Comparison of ENCODE assay signal across 8 cellular contexts in the genomic region with DNA sequence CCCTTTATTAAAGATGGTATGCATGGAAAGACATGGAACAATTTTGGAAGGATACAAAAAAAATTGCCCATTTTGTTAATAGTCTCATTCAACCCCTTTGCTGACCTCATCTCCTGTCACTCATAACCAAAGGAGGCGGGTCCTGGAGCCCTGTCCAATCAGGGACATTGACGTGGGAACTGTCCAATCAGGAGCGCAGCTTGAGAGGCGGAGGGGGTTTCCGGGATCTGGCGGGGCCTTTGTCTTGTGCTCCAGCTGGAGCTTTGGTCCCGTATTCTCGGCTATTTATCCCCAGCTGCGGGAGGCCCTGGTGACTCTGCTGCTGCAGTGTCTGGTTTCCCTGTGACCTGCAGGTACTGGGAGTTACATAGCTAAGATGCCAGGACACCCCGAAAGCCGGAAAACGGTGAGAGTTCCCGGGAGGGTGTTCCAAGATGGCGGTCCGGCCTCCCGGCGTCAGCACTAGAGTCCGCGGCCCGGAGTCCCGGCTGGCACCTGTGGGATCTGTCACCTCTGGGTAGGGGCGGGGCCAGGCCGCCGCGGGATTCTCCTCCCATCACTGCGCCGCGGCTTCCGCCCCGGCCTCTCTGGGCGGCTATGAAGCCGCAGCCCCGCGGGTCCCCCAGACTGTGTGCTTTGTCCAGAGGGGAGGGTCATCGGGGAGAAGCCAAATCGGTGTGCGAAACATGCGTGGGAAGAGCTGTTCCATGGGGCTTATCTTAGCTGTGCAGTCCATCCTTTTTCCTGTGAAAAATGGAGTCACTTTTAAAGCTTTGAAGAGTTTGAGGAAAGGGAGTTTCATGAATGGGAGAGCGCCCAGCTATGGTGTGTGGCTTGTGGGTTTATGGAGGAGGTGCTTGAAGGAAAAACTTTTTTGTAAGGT. TPM values are rescaled to one million over a fixed set of nuclear protein-coding genes. Genes with fewer than 3 reads are reported as not detected.
A peak's percentile ranks its signal among the peaks of the same experiment; 100 is the strongest.
DNase-seq lines count a peak whose midpoint lies in the region; ATAC-seq and TF ChIP-seq lines count a peak whose summit lies in the region.

Gene ZNF678 (plus strand): TSS at position 238 of the 883 bp plus-strand sequence. CDS start 87,436 bp downstream, outside the sequence.

- H3K36me3 ChIP-seq in mammary epithelial cell (ENCODE audit: insufficient read depth, low read length) (no peaks in the 10 kb centered on the region), iPS-20b (ENCODE audit: insufficient read depth, low read depth, low read length) (peaks cover 6% of the 10 kb centered on the region), skeletal muscle tissue (ENCODE audit: control insufficient read depth in 3 of 3, insufficient read depth in 3 of 3, low read length in 3 of 3) (no peaks in the 10 kb centered on the region)

- peak within 1 kb of the TSS; percentile 96 for H2AFZ ChIP-seq in mammary epithelial cell (ENCODE audit: low read depth, low read length)

- H3K9ac ChIP-seq in mammary epithelial cell (ENCODE audit: insufficient read depth, low read length) (peak within 1 kb of the TSS; percentile 86), iPS-20b (ENCODE audit: low read depth, low read length) (peak within 1 kb of the TSS; percentile 93), skeletal muscle tissue (ENCODE audit: low read depth in 1 of 3, low read length in 3 of 3) (peak within 1 kb of the TSS; percentile 85 to 88 (median 87))

- H3K27ac ChIP-seq in VCaP: peak within 1 kb of the TSS; percentile 68
- H3K27ac ChIP-seq in mammary epithelial cell (ENCODE audit: insufficient read depth, low read depth, low read length): peak within 1 kb of the TSS; percentile 90
- H3K27ac ChIP-seq in iPS-20b (ENCODE audit: low read length): peak within 1 kb of the TSS; percentile 74
- peak within 1 kb of the TSS; percentile 79 for H3K27ac ChIP-seq in skeletal muscle tissue (ENCODE audit: low read depth, low read length)

- BruUV-seq in mammary epithelial cell (replicated peaks; lab: Mats Ljungman, UMichigan): no TSS peak

- TF ChIP-seq CTCF in VCaP (conservative IDR thresholded peaks at IDR 0.05) (no peak), mammary epithelial cell (conservative IDR thresholded peaks at IDR 0.05 in 1 of 2, IDR thresholded peaks at IDR 0.05 in 1 of 2; ENCODE audit: extremely low read depth in 1 of 2, insufficient read depth in 1 of 2, low read depth in 1 of 2, low read length in 2 of 2) (no peak)

- H3K27me3 ChIP-seq in mammary epithelial cell (ENCODE audit: insufficient read depth, low read length): no peaks in the 10 kb centered on the region
- H3K27me3 ChIP-seq in iPS-20b (ENCODE audit: insufficient read depth, low read length): no peaks in the 10 kb centered on the region
- peaks cover 16 to 25% (median 22%) of the 10 kb centered on the region in 3 donors for H3K27me3 ChIP-seq in skeletal muscle tissue (ENCODE audit: control insufficient read depth in 3 of 3, insufficient read depth in 3 of 3, low read length in 3 of 3)

- H3K9me3 ChIP-seq in mammary epithelial cell (replicated peaks; ENCODE audit: insufficient read depth, low read length): peaks cover 4% of the 10 kb centered on the region
- H3K9me3 ChIP-seq in iPS-20b (ENCODE audit: insufficient read depth, low read depth, low read length): no peaks in the 10 kb centered on the region
- no peaks in the 10 kb centered on the region for H3K9me3 ChIP-seq in skeletal muscle tissue (ENCODE audit: control insufficient read depth in 3 of 3, low read length in 3 of 3)

- intact Hi-C loops in mammary epithelial cell (cut with micrococcal nuclease): loop anchor here (1.0 kb wide), 2 partner anchors 21 to 171 kb away; no protein-coding TSS in a partner anchor

- peaks cover 34% of the 10 kb centered on the region for H3K79me2 ChIP-seq in mammary epithelial cell (ENCODE audit: insufficient read depth, low read length)

- ATAC-seq in GM18873 (IDR thresholded peaks at IDR 0.05; ENCODE audit: low FRiP score, unreplicated experiment) (peak; percentile 96), HG03135 (IDR thresholded peaks at IDR 0.05; ENCODE audit: unreplicated experiment) (peak; percentile 96)

- H3K4me1 ChIP-seq in mammary epithelial cell (ENCODE audit: insufficient read depth, low read length): peaks cover 6% of the 10 kb centered on the region
- peaks cover 5% of the 10 kb centered on the region; the same call in 1 of the 2 replicates for H3K4me1 ChIP-seq in iPS-20b (ENCODE audit: insufficient read depth, low read length)
- peaks cover 8 to 12% (median 11%) of the 10 kb centered on the region in 3 donors for H3K4me1 ChIP-seq in skeletal muscle tissue (ENCODE audit: control insufficient read depth in 3 of 3, insufficient read depth in 3 of 3, low read length in 3 of 3)

- 0% methylated on average over 30 of the region's 39 CpGs for WGBS in mammary epithelial cell (ENCODE audit: low coverage, missing lambda C conversion rate)

- peak within 1 kb of the TSS; percentile 93 for H3K4me2 ChIP-seq in mammary epithelial cell (ENCODE audit: insufficient read depth, low read depth, low read length)

- dilution Hi-C loops in mammary epithelial cell (cut with HindIII; ENCODE audit: low sequenced_read_pairs): loop anchor here (5.0 kb wide), 1 partner anchor 79 kb away; no protein-coding TSS in a partner anchor

- DNase-seq in ACHN: peak; percentile 98
- peak; percentile 94 for DNase-seq in NCI-H2196 (lab: John Stamatoyannopoulos, UW; ENCODE audit: unreplicated experiment)
- DNase-seq in mammary epithelial cell: peak; percentile 94

- peak within 1 kb of the TSS; percentile 83 to 99 (median 88) for H3K4me3 ChIP-seq in mammary epithelial cell (replicated peaks in 1 of 3; ENCODE audit: insufficient read depth in 1 of 3, low read depth in 2 of 3, low read length in 3 of 3)
- H3K4me3 ChIP-seq in iPS-20b (ENCODE audit: low read length): peak within 1 kb of the TSS; percentile 94
- peak within 1 kb of the TSS; percentile 92 to 96 (median 94) for H3K4me3 ChIP-seq in skeletal muscle tissue (ENCODE audit: low read length in 3 of 3)

- H4K20me1 ChIP-seq in mammary epithelial cell (ENCODE audit: insufficient read depth, low read length): no peaks in the 10 kb centered on the region

- in situ Hi-C loops in ACHN (cut with HindIII; ENCODE audit: low pct_ligation_motif_present, low pct_unique_long_range_greater_than_20kb, low sequenced_read_pairs): loop anchor here (25.0 kb wide), 1 partner anchor 124 kb away; no protein-coding TSS in a partner anchor
- in situ Hi-C loops in mammary epithelial cell (cut with MboI; ENCODE audit: low sequenced_read_pairs in 2 of 2): no loop called here

- CTCF ChIA-PET in mammary epithelial cell (lab: Charles Lee; ENCODE audit: low non-redundant PET): interaction anchor here (0.5 to 0.6 kb wide), 2 partner anchors 14 to 915 kb away, joined by 4 to 6 read pairs; no protein-coding TSS in a partner anchor

RNA-seq across cellular contexts. Expression of gene ZNF678, which starts in this region (rescaled TPM):
- total RNA-seq in mammary epithelial cell (1 to 10 TPM; 4.1 to 5.8 TPM), skeletal muscle tissue (17.7 TPM)
- 1.7 TPM for polyA plus RNA-seq in mammary epithelial cell
- 14.0 TPM for polyA minus RNA-seq in mammary epithelial cell

Comparison
In these comparisons a context has a peak if more than half of its experiments do, and no peak if none do; other contexts are left out.
1. Peak in every context shown above with its lines: DNase-seq, ATAC-seq, H3K4me3 ChIP-seq and H3K27ac ChIP-seq.